Comparison of ENCODE assay signal across 16 cellular contexts in genomic region chr15:63236272-63236671, GRCh38. TPM values are rescaled to one million over a fixed set of nuclear protein-coding genes. Genes with fewer than 3 reads are reported as not detected.
DNase-seq lines count a peak whose midpoint lies in the region; ATAC-seq, FAIRE-seq and TF ChIP-seq lines count a peak whose summit lies in the region.
"Had no signal": no experiment of that assay in that cellular context is flagged by ENCODE, and none has a peak within 500 bp of the region (broad histone marks: within the 10 kb centered on the region; RNA-seq: fewer than 3 reads in every experiment).

No MANE protein-coding gene starts in this region.

- no peaks in the 10 kb centered on the region for H3K27me3 Mint-ChIP-seq in osteocyte (ENCODE audit: unreplicated experiment)
- H3K27me3 Mint-ChIP-seq in naive thymus-derived CD4-positive, alpha-beta T cell, result no peaks in the 10 kb centered on the region
- H3K27me3 Mint-ChIP-seq: activated naive CD8-positive, alpha-beta T cell treated with anti-CD3 and anti-CD28 coated beads, Interleukin-2, amount 10 ng/mL, durations not matched to agents 7 days and 5 days had no signal

- POLR2A ChIA-PET in endothelial cell of umbilical vein (lab: Charles Lee), result no interaction called here
- POLR2A ChIA-PET in naive thymus-derived CD4-positive, alpha-beta T cell (lab: Charles Lee), result interaction anchor here (1.4 kb wide), 1 partner anchor 42 kb away, joined by 3 read pairs; no protein-coding TSS in a partner anchor

- no peaks in the 10 kb centered on the region for H3K9me3 Mint-ChIP-seq in osteocyte (ENCODE audit: unreplicated experiment)
- H3K9me3 Mint-ChIP-seq in naive thymus-derived CD4-positive, alpha-beta T cell, result no peaks in the 10 kb centered on the region
- H3K9me3 Mint-ChIP-seq: activated naive CD8-positive, alpha-beta T cell treated with anti-CD3 and anti-CD28 coated beads, Interleukin-2, amount 10 ng/mL, durations not matched to agents 7 days and 5 days had no signal

- peaks cover 42% of the 10 kb centered on the region for H3K79me2 ChIP-seq in endothelial cell of umbilical vein (ENCODE audit: control insufficient read depth, insufficient read depth, low read length)

- no peak for TF ChIP-seq POLR2A in endothelial cell of umbilical vein (IDR thresholded peaks at IDR 0.05; ENCODE audit: low read depth, low read length)

- H3K9me3 ChIP-seq in SJCRH30 (replicated peaks) (no peaks in the 10 kb centered on the region), endothelial cell of umbilical vein (replicated peaks; ENCODE audit: control insufficient read depth, insufficient read depth, low read length) (no peaks in the 10 kb centered on the region)
- no peaks in the 10 kb centered on the region for H3K9me3 ChIP-seq in naive thymus-derived CD4-positive, alpha-beta T cell (ENCODE audit: control insufficient read depth in 2 of 3, low read length in 3 of 3)
- H3K9me3 ChIP-seq: prostate gland had no signal

- no peak overlapping the region for H3K4me3 Mint-ChIP-seq in osteocyte (ENCODE audit: unreplicated experiment)
- H3K4me3 Mint-ChIP-seq in naive thymus-derived CD4-positive, alpha-beta T cell, result no peak overlapping the region
- H3K4me3 Mint-ChIP-seq: activated naive CD8-positive, alpha-beta T cell treated with anti-CD3 and anti-CD28 coated beads, Interleukin-2, amount 10 ng/mL, durations not matched to agents 7 days and 5 days had no signal

- no TSS peak for BruUV-seq in endothelial cell of umbilical vein (replicated peaks; lab: Mats Ljungman, UMichigan)

- H3K9me1 ChIP-seq in endothelial cell of umbilical vein (replicated peaks; ENCODE audit: control insufficient read depth, extremely low read depth, insufficient read depth, low read length), result no peaks in the 10 kb centered on the region

- TF ChIP-seq CTCF in endothelial cell of umbilical vein (IDR thresholded peaks at IDR 0.05; ENCODE audit: extremely low read depth in 1 of 2, insufficient read depth in 1 of 2, low read depth in 1 of 2, low read length in 2 of 2) (no peak), osteocyte (IDR thresholded peaks at IDR 0.05) (no peak)

- peak overlapping the region; percentile 60 for H3K4me2 ChIP-seq in endothelial cell of umbilical vein (ENCODE audit: insufficient read depth, low read length)

- H2AFZ ChIP-seq in endothelial cell of umbilical vein (ENCODE audit: low read depth, low read length), result no peak overlapping the region

- H3K4me1 Mint-ChIP-seq in osteocyte (ENCODE audit: unreplicated experiment), result peaks cover 65% of the 10 kb centered on the region
- H3K4me1 Mint-ChIP-seq in naive thymus-derived CD4-positive, alpha-beta T cell, result peaks cover 30 to 90% (median 74%) of the 10 kb centered on the region in 7 donors

- FAIRE-seq in endothelial cell of umbilical vein (lab: Jason Lieb, UNC), result no peak

- CTCF ChIA-PET in endothelial cell of umbilical vein (lab: Charles Lee), result interaction anchor here (1.0 kb wide), 1 partner anchor 11 kb away, joined by 3 read pairs; no protein-coding TSS in a partner anchor
- CTCF ChIA-PET in naive thymus-derived CD4-positive, alpha-beta T cell (lab: Charles Lee), result no interaction called here

- H3K36me3 ChIP-seq in SJCRH30 (no peaks in the 10 kb centered on the region; the same call in 1 of the 2 replicates), endothelial cell of umbilical vein (ENCODE audit: control insufficient read depth in 2 of 2, extremely low read depth in 1 of 2, insufficient read depth in 2 of 2, low read length in 2 of 2) (no peaks in the 10 kb centered on the region)
- H3K36me3 ChIP-seq in naive thymus-derived CD4-positive, alpha-beta T cell (ENCODE audit: control insufficient read depth in 2 of 3, insufficient read depth in 3 of 3, low read length in 3 of 3), result no peaks in the 10 kb centered on the region
- H3K36me3 ChIP-seq: heart right ventricle, prostate gland had no signal

- ATAC-seq in GM21360 (IDR thresholded peaks at IDR 0.05; ENCODE audit: unreplicated experiment), result no peak
- ATAC-seq in naive thymus-derived CD4-positive, alpha-beta T cell, result no peak

- DNase-seq in HS-27A (ENCODE audit: low read depth) (peak; percentile 96), SJCRH30 (peak; percentile 22 to 24), endothelial cell of umbilical vein (ENCODE audit: low read depth, low spot score) (peak; percentile 67), osteocyte (ENCODE audit: extremely low spot score, unreplicated experiment) (no peak)
- no peak for DNase-seq in stimulated activated CD8-positive, alpha-beta memory T cell treated with anti-CD3 and anti-CD28 coated beads, Interleukin-4, amount 100 ng/mL, for 48 hours
- no peak for DNase-seq in naive thymus-derived CD4-positive, alpha-beta T cell
- DNase-seq: activated CD4-positive, alpha-beta T cell treated with anti-CD3 and anti-CD28 coated beads, Interleukin-2, amount 50 U/mL, for 1 hour; activated naive CD8-positive, alpha-beta T cell treated with anti-CD3 and anti-CD28 coated beads, Interleukin-2, amount 10 ng/mL, durations not matched to agents 7 days and 5 days; activated T-cell treated with anti-CD3 and anti-CD28 coated beads, Interleukin-2, amount 50 U/mL, for 48 hours; heart right ventricle; MM.1S; NCI-H2081 treated with DMSO at 0.1 percent for 48 hours; SHP77; substantia nigra had no signal

- no peaks in the 10 kb centered on the region for H4K20me1 ChIP-seq in endothelial cell of umbilical vein (replicated peaks; ENCODE audit: control insufficient read depth, extremely low read depth, insufficient read depth, low read length)

- H3K27me3 ChIP-seq in SJCRH30 (no peaks in the 10 kb centered on the region), endothelial cell of umbilical vein (ENCODE audit: control insufficient read depth in 2 of 2, insufficient read depth in 2 of 2, low read length in 2 of 2) (no peaks in the 10 kb centered on the region)
- H3K27me3 ChIP-seq in naive thymus-derived CD4-positive, alpha-beta T cell (ENCODE audit: control insufficient read depth in 2 of 2, insufficient read depth in 2 of 2, low read length in 2 of 2), result no peaks in the 10 kb centered on the region
- H3K27me3 ChIP-seq: heart right ventricle had no signal

- dilution Hi-C loops in endothelial cell of umbilical vein (cut with MboI; ENCODE audit: extremely low pct_ligation_motif_present, low sequenced_read_pairs), result no loop called here

- H3K4me1 ChIP-seq in SJCRH30, result peaks cover 56% of the 10 kb centered on the region
- H3K4me1 ChIP-seq in endothelial cell of umbilical vein (ENCODE audit: control insufficient read depth, extremely low read depth, insufficient read depth, low read length), result peaks cover 52% of the 10 kb centered on the region
- peaks cover 30 to 53% of the 10 kb centered on the region in 2 donors for H3K4me1 ChIP-seq in naive thymus-derived CD4-positive, alpha-beta T cell (ENCODE audit: control insufficient read depth in 2 of 2, insufficient read depth in 2 of 2, low read length in 2 of 2)
- H3K4me1 ChIP-seq: prostate gland had no signal

- H3K4me3 ChIP-seq in SJCRH30 (no peak overlapping the region), endothelial cell of umbilical vein (replicated peaks in 1 of 3; ENCODE audit: insufficient read depth in 1 of 3, low read depth in 1 of 3, low read length in 3 of 3) (no peak overlapping the region)
- no peak overlapping the region for H3K4me3 ChIP-seq in naive thymus-derived CD4-positive, alpha-beta T cell (ENCODE audit: low read length)
- H3K4me3 ChIP-seq: heart right ventricle, prostate gland had no signal

- H3K36me3 Mint-ChIP-seq in osteocyte (ENCODE audit: unreplicated experiment), result no peaks in the 10 kb centered on the region
- H3K36me3 Mint-ChIP-seq in naive thymus-derived CD4-positive, alpha-beta T cell, result peaks cover 6 to 26% (median 6%) of the 10 kb centered on the region in 5 donors

- intact Hi-C loops in endothelial cell of umbilical vein (cut with micrococcal nuclease), result no loop called here
- intact Hi-C loops in naive thymus-derived CD4-positive, alpha-beta T cell (cut with micrococcal nuclease), result no loop called here

- peak overlapping the region; percentile 76 for H3K27ac Mint-ChIP-seq in osteocyte (ENCODE audit: unreplicated experiment)
- peak overlapping the region in 1 of 9 donors; percentile 26 for H3K27ac Mint-ChIP-seq in naive thymus-derived CD4-positive, alpha-beta T cell
- H3K27ac Mint-ChIP-seq: activated naive CD8-positive, alpha-beta T cell treated with anti-CD3 and anti-CD28 coated beads, Interleukin-2, amount 10 ng/mL, durations not matched to agents 7 days and 5 days had no signal

- H3K27ac ChIP-seq in SJCRH30 (peak overlapping the region; percentile 17; the same call in 1 of the 2 replicates), endothelial cell of umbilical vein (ENCODE audit: insufficient read depth, low read depth, low read length) (peak overlapping the region; percentile 48)
- no peak overlapping the region for H3K27ac ChIP-seq in naive thymus-derived CD4-positive, alpha-beta T cell (ENCODE audit: low read depth, low read length)
- H3K27ac ChIP-seq: prostate gland had no signal

- H3K9ac ChIP-seq in endothelial cell of umbilical vein (replicated peaks; ENCODE audit: extremely low read depth, insufficient read depth, low read length), result no peak overlapping the region

RNA-seq across cellular contexts. Expression of gene APH1B, which starts 41.1 kb away (rescaled TPM):
- 13.3 and 15.2 TPM in 2 replicates for total RNA-seq in SJCRH30 (2014; rRNA removed; shearing (Covaris generic))
- total RNA-seq in endothelial cell of umbilical vein (24.6 and 28.8 TPM in 2 replicates), osteocyte (13.9 and 15.9 TPM in 2 replicates)
- polyA plus RNA-seq in endothelial cell of umbilical vein, result 14.0 and 14.6 TPM in 2 replicates
- polyA plus RNA-seq in endothelial cell of umbilical vein (2011; cell fraction: cytosol; rRNA removed), result 7.7 and 8.3 TPM in 2 replicates
- polyA plus RNA-seq in endothelial cell of umbilical vein (2011; cell fraction: nucleus; rRNA removed), result 17.3 and 20.7 TPM in 2 replicates
- polyA plus RNA-seq in endothelial cell of umbilical vein (2012), result 9.5 and 14.2 TPM in 2 replicates
- polyA minus RNA-seq in endothelial cell of umbilical vein, result 21.7 and 27.9 TPM in 2 replicates
- not detected for polyA minus RNA-seq in endothelial cell of umbilical vein (2011; cell fraction: cytosol; rRNA and poly(A)+ RNA removed)
- polyA minus RNA-seq in endothelial cell of umbilical vein (2011; cell fraction: nucleus; rRNA and poly(A)+ RNA removed), result 19.2 and 31.2 TPM in 2 replicates
- total RNA-seq in naive thymus-derived CD4-positive, alpha-beta T cell, result 10 to 100 TPM in 4 of 5 experiments, 1 to 10 TPM in 1; 9.9 to 29.9 (median 17.6) TPM
- 10 to 100 TPM; 10.9 to 11.4 TPM for polyA plus RNA-seq in naive thymus-derived CD4-positive, alpha-beta T cell

RNA-seq across cellular contexts. Expression of gene RAB8B, which starts 46.9 kb away (rescaled TPM):
- 47.2 and 50.4 TPM in 2 replicates for total RNA-seq in SJCRH30 (2014; rRNA removed; shearing (Covaris generic))
- 50.3 and 52.5 TPM in 2 replicates for total RNA-seq in endothelial cell of umbilical vein
- polyA plus RNA-seq in endothelial cell of umbilical vein, result 7.5 and 10.4 TPM in 2 replicates
- 16.2 and 17.8 TPM in 2 replicates for polyA plus RNA-seq in endothelial cell of umbilical vein (2011; cell fraction: cytosol; rRNA removed)
- polyA plus RNA-seq in endothelial cell of umbilical vein (2011; cell fraction: nucleus; rRNA removed), result 16.0 and 23.7 TPM in 2 replicates
- 38.0 and 52.8 TPM in 2 replicates for polyA plus RNA-seq in endothelial cell of umbilical vein (2012)
- polyA minus RNA-seq in endothelial cell of umbilical vein, result 31.1 and 38.5 TPM in 2 replicates
- 30.1 TPM for polyA minus RNA-seq in endothelial cell of umbilical vein (2011; cell fraction: cytosol; rRNA and poly(A)+ RNA removed)
- polyA minus RNA-seq in endothelial cell of umbilical vein (2011; cell fraction: nucleus; rRNA and poly(A)+ RNA removed), result 11.3 and 19.3 TPM in 2 replicates
- 27.9 and 29.8 TPM in 2 replicates for total RNA-seq in osteocyte
- total RNA-seq in naive thymus-derived CD4-positive, alpha-beta T cell, result 100 to 1,000 TPM in 1 of 5 experiments, 10 to 100 TPM in 4; 37.2 to 100 (median 71.3) TPM
- 10 to 100 TPM; 30.4 to 32.0 TPM for polyA plus RNA-seq in naive thymus-derived CD4-positive, alpha-beta T cell

Comparison
In these comparisons a context has a peak if more than half of its experiments do, and no peak if none do; other contexts are left out.
1. DNase-seq: peak in HS-27A (single experiment), SJCRH30 (2 of 2) and endothelial cell of umbilical vein (single experiment); none in osteocyte (single experiment), stimulated activated CD8-positive, alpha-beta memory T cell treated with anti-CD3 and anti-CD28 coated beads, Interleukin-4, amount 100 ng/mL, for 48 hours (single experiment) and naive thymus-derived CD4-positive, alpha-beta T cell (0 of 9).